Comparison of ENCODE assay signal across 32 cellular contexts in genomic region chr4:41304221-41304620, GRCh38. TPM values are rescaled to one million over a fixed set of nuclear protein-coding genes. Genes with fewer than 3 reads are reported as not detected.
A peak's percentile ranks its signal among the peaks of the same experiment; 100 is the strongest.
DNase-seq lines count a peak whose midpoint lies in the region; ATAC-seq and TF ChIP-seq lines count a peak whose summit lies in the region.
"Had no signal": no experiment of that assay in that cellular context is flagged by ENCODE, and none has a peak within 500 bp of the region (broad histone marks: within the 10 kb centered on the region; RNA-seq: fewer than 3 reads in every experiment).

No MANE protein-coding gene starts in this region.

- TF ChIP-seq CTCF in left lung (IDR thresholded peaks at IDR 0.05), result no peak
- no peak for TF ChIP-seq CTCF in CD14-positive monocyte (IDR thresholded peaks at IDR 0.05)

- H3K9me3 Mint-ChIP-seq in CD14-positive monocyte, result peaks cover 0 to 11% (median 3%) of the 10 kb centered on the region in 7 donors
- H3K9me3 Mint-ChIP-seq: activated B cell treated with CpG ODN at 0.5 μM for 24 hours; activated CD4-positive, alpha-beta T cell treated with anti-CD3 and anti-CD28 coated beads, Interleukin-2, amount 10 ng/mL, durations not matched to agents 7 days and 5 days had no signal

- peaks cover 3 to 30% (median 26%) of the 10 kb centered on the region in 11 experiments; a peak in 21 of 22 replicates for H3K9me3 ChIP-seq in BLaER1 treated with 17β-estradiol and CSF1 and Interleukin-3, amounts not matched to agents 10 nM and 100 nM (replicated peaks in 1 of 11)
- H3K9me3 ChIP-seq in left lung (no peaks in the 10 kb centered on the region), aorta (ENCODE audit: control insufficient read depth, low read length) (no peaks in the 10 kb centered on the region)
- H3K9me3 ChIP-seq: thoracic aorta had no signal

- no peaks in the 10 kb centered on the region for H3K27me3 ChIP-seq in BLaER1 treated with 17β-estradiol and CSF1 and Interleukin-3, amounts not matched to agents 10 nM and 100 nM
- H3K27me3 ChIP-seq in left lung (no peaks in the 10 kb centered on the region), aorta (ENCODE audit: control insufficient read depth in 1 of 2, insufficient read depth in 2 of 2, low read length in 1 of 2) (no peaks in the 10 kb centered on the region)

- ATAC-seq in left lung (peak; percentile 88), aorta (ENCODE audit: low FRiP score) (no peak)
- ATAC-seq: PC-3 had no signal

- H3K27ac ChIP-seq in BLaER1 treated with 17β-estradiol and CSF1 and Interleukin-3, amounts not matched to agents 10 nM and 100 nM, result no peak overlapping the region
- H3K27ac ChIP-seq in left lung (peak overlapping the region; percentile 40 to 71), substantia nigra (ENCODE audit: low read depth, low read length, poor library complexity, severe bottlenecking) (no peak overlapping the region), aorta (ENCODE audit: low read depth in 1 of 2, low read length in 2 of 2) (no peak overlapping the region)
- H3K27ac ChIP-seq: coronary artery, GM23248, parathyroid adenoma, SK-N-MC, thoracic aorta had no signal

- no peaks in the 10 kb centered on the region for H3K36me3 ChIP-seq in BLaER1 treated with 17β-estradiol and CSF1 and Interleukin-3, amounts not matched to agents 10 nM and 100 nM
- no peaks in the 10 kb centered on the region for H3K36me3 ChIP-seq in left lung
- no peaks in the 10 kb centered on the region for H3K36me3 ChIP-seq in aorta (ENCODE audit: control insufficient read depth in 1 of 2, insufficient read depth in 2 of 2, low read length in 1 of 2)
- H3K36me3 ChIP-seq: thoracic aorta had no signal

- H3K4me2 ChIP-seq in BLaER1 treated with 17β-estradiol and CSF1 and Interleukin-3, amounts not matched to agents 10 nM and 100 nM, result peak overlapping the region in 7 of 11 experiments; percentile 7 to 62 (median 30); a peak in 11 of 22 replicates

- H3K27me3 Mint-ChIP-seq in CD14-positive monocyte (ENCODE audit: low read depth in 3 of 3), result peaks cover 0 to 2% (median 0%) of the 10 kb centered on the region in 3 donors

- WGBS in aorta, 2 donors, result 88 to 91% methylated on average over 5 of the region's 5 CpGs

- H3K4me3 Mint-ChIP-seq in CD14-positive monocyte, result no peak overlapping the region
- H3K4me3 Mint-ChIP-seq: activated B cell treated with CpG ODN at 0.5 μM for 24 hours; activated CD4-positive, alpha-beta T cell treated with anti-CD3 and anti-CD28 coated beads, Interleukin-2, amount 10 ng/mL, durations not matched to agents 7 days and 5 days; activated naive CD8-positive, alpha-beta T cell had no signal

- H3K9ac ChIP-seq in BLaER1 treated with 17β-estradiol and CSF1 and Interleukin-3, amounts not matched to agents 10 nM and 100 nM, result no peak overlapping the region
- H3K9ac ChIP-seq: GM23248, parathyroid adenoma had no signal

- no peaks in the 10 kb centered on the region for H3K36me3 Mint-ChIP-seq in CD14-positive monocyte
- H3K36me3 Mint-ChIP-seq: activated naive CD8-positive, alpha-beta T cell had no signal

- H3K4me1 ChIP-seq in BLaER1 treated with 17β-estradiol and CSF1 and Interleukin-3, amounts not matched to agents 10 nM and 100 nM, result peaks cover 0 to 13% (median 8%) of the 10 kb centered on the region in 10 experiments; a peak in 11 of 20 replicates
- H3K4me1 ChIP-seq in left lung (peaks cover 0 to 2% of the 10 kb centered on the region in 2 donors), aorta (ENCODE audit: control insufficient read depth in 1 of 2, insufficient read depth in 2 of 2, low read length in 2 of 2) (no peaks in the 10 kb centered on the region)
- H3K4me1 ChIP-seq: parathyroid adenoma had no signal

- DNase-seq in DMS79 treated with DMSO at 0.1 percent for 48 hours (lab: John Stamatoyannopoulos, UW) (peak; percentile 56), NCI-H345 (lab: John Stamatoyannopoulos, UW) (peak; percentile 34), left lung (peak in 1 of 2 donors; percentile 76), CD14-positive monocyte (ENCODE audit: low spot score) (no peak), substantia nigra (lab: John Stamatoyannopoulos, UW) (no peak), aorta (no peak), head of caudate nucleus (no peak)
- DNase-seq: activated B cell treated with CpG ODN at 0.5 μM for 24 hours; activated CD4-positive, alpha-beta T cell treated with anti-CD3 and anti-CD28 coated beads, Interleukin-2, amount 10 ng/mL, durations not matched to agents 7 days and 5 days; activated effector memory CD4-positive, alpha-beta T cell treated with Interleukin-2 at 50 U/mL for 16 hours; activated T-cell treated with anti-CD3 and anti-CD28 coated beads, Interleukin-2, amount 50 U/mL, for 1 hour; anterior cingulate cortex; caudate nucleus; COR-L47; DND-41; effector CD8-positive, alpha-beta T cell; erythroblast; GF-D8; GM23248; IMR-90; MV-4-11; NCI-H524 treated with DMSO at 0.1 percent for 48 hours; PC-3; small intestine; stimulated activated naive CD4-positive, alpha-beta T cell treated with Interleukin-2 at 50 U/mL for 16 hours; T-helper 1 cell had no signal

- H3K4me1 Mint-ChIP-seq in CD14-positive monocyte, result peaks cover 4% of the 10 kb centered on the region
- H3K4me1 Mint-ChIP-seq: activated B cell treated with CpG ODN at 0.5 μM for 24 hours; activated CD4-positive, alpha-beta T cell treated with anti-CD3 and anti-CD28 coated beads, Interleukin-2, amount 10 ng/mL, durations not matched to agents 7 days and 5 days had no signal

- H3K4me3 ChIP-seq in BLaER1 treated with 17β-estradiol and CSF1 and Interleukin-3, amounts not matched to agents 10 nM and 100 nM, result no peak overlapping the region
- H3K4me3 ChIP-seq in left lung, result no peak overlapping the region
- H3K4me3 ChIP-seq in aorta (ENCODE audit: low read length in 2 of 2), result no peak overlapping the region
- H3K4me3 ChIP-seq: coronary artery, GM23248, SK-N-MC, thoracic aorta had no signal

- H4K20me1 ChIP-seq in BLaER1 treated with 17β-estradiol and CSF1 and Interleukin-3, amounts not matched to agents 10 nM and 100 nM, result no peaks in the 10 kb centered on the region

- no peak overlapping the region for H3K27ac Mint-ChIP-seq in CD14-positive monocyte
- H3K27ac Mint-ChIP-seq: activated B cell treated with CpG ODN at 0.5 μM for 24 hours; activated CD4-positive, alpha-beta T cell treated with anti-CD3 and anti-CD28 coated beads, Interleukin-2, amount 10 ng/mL, durations not matched to agents 7 days and 5 days; activated naive CD8-positive, alpha-beta T cell had no signal

- intact Hi-C loops in left lung (cut with DNase I) (no loop called here), CD14-positive monocyte (cut with micrococcal nuclease) (no loop called here), aorta (cut with DNase I) (no loop called here), head of caudate nucleus (cut with DNase I) (no loop called here)

RNA-seq across cellular contexts. Expression of gene UCHL1, which starts 47.5 kb away (rescaled TPM):
- 10 to 100 TPM; 26.5 to 31.6 TPM for total RNA-seq in left lung
- polyA plus RNA-seq in CD14-positive monocyte, result not detected
- 10 to 100 TPM; 37.5 to 49.2 TPM for total RNA-seq in aorta
- polyA plus RNA-seq in aorta, result 100 to 1,000 TPM in 1 of 2 donors, 10 to 100 TPM in 1; 85.1 to 110 TPM
- total RNA-seq: activated CD4-positive, alpha-beta T cell treated with anti-CD3 and anti-CD28 coated beads, Interleukin-2, amount 10 ng/mL, durations not matched to agents 7 days and 5 days had no signal

Comparison
In these comparisons a context has a peak if more than half of its experiments do, and no peak if none do; other contexts are left out.
1. H3K27ac ChIP-seq: peak in left lung (2 of 2); none in BLaER1 treated with 17β-estradiol and CSF1 and Interleukin-3, amounts not matched to agents 10 nM and 100 nM (0 of 11), substantia nigra (single experiment) and aorta (0 of 2).
2. DNase-seq: peak in DMS79 treated with DMSO at 0.1 percent for 48 hours (single experiment) and NCI-H345 (single experiment); none in CD14-positive monocyte (single experiment), substantia nigra (0 of 49), aorta (0 of 2) and head of caudate nucleus (0 of 42).